Comparison of ENCODE assay signal across 23 cellular contexts in genomic region chr22:19011075-19011474, GRCh38.
"Had no signal": no experiment of that assay in that cellular context is flagged by ENCODE, and none has a peak within 500 bp of the region (broad histone marks: within the 10 kb centered on the region; RNA-seq: fewer than 3 reads in every experiment).

No MANE protein-coding gene starts in this region.

- H3K27ac ChIP-seq: adrenal gland, ascending aorta, brain microvascular endothelial cell, foreskin keratinocyte, hepatocyte, neutrophil, pancreas, psoas muscle, upper lobe of left lung had no signal

- H3K79me2 ChIP-seq: hepatocyte had no signal

- H3K4me1 ChIP-seq: adrenal gland, ascending aorta, foreskin keratinocyte, pancreas, psoas muscle, upper lobe of left lung had no signal

- H3K9me3 ChIP-seq: adrenal gland, ascending aorta, neutrophil, pancreas, psoas muscle, upper lobe of left lung had no signal

- H2AFZ ChIP-seq: hepatocyte had no signal

- H3K36me3 ChIP-seq: adrenal gland, ascending aorta, brain microvascular endothelial cell, neutrophil, pancreas, upper lobe of left lung had no signal

- H3K4me3 ChIP-seq: adrenal gland, ascending aorta, hepatocyte, pancreas, psoas muscle, upper lobe of left lung had no signal

- DNase-seq: activated CD8-positive, alpha-beta memory T cell treated with anti-CD3 and anti-CD28 coated beads for 24 hours; activated CD8-positive, alpha-beta memory T cell treated with anti-CD3 and anti-CD28 coated beads, Interleukin-2, amount 50 U/mL, for 4 hours; activated T-cell treated with anti-CD3 and anti-CD28 coated beads, Interleukin-2, amount 50 U/mL, for 24 hours; adrenal gland; brain microvascular endothelial cell; central memory CD4-positive, alpha-beta T cell; dermis blood vessel endothelial cell; effector CD8-positive, alpha-beta T cell; foreskin keratinocyte; glutamatergic neuron; left colon; pancreas; psoas muscle; right cardiac atrium; stimulated activated CD4-positive, alpha-beta T cell treated with anti-CD3 and anti-CD28 coated beads, Interleukin-4, amount 100 ng/mL, for 4 hours; stimulated activated naive CD8-positive, alpha-beta T cell treated with anti-CD3 and anti-CD28 coated beads, Interleukin-15, Interleukin-2, amounts not matched to agents 100 U/mL and 50 U/mL, for 24 hours; upper lobe of left lung had no signal

- H3K27me3 ChIP-seq: adrenal gland, ascending aorta, brain microvascular endothelial cell, hepatocyte, pancreas, upper lobe of left lung had no signal

- ATAC-seq: activated T-helper 17 cell treated with anti-CD3 and anti-CD28 coated beads, Interleukin-2, amount 50 U/mL, for 72 hours; foreskin keratinocyte; left colon; pancreas; psoas muscle; right cardiac atrium; stimulated activated naive CD8-positive, alpha-beta T cell treated with anti-CD3 and anti-CD28 coated beads, Interleukin-15, Interleukin-2, amounts not matched to agents 100 U/mL and 50 U/mL, for 24 hours; WTC11 had no signal

- FAIRE-seq: TTC549 had no signal

- H3K4me2 ChIP-seq: hepatocyte had no signal
